In genomic region chr16:86305440-86305839, GRCh38 we compare ENCODE assay signal across 20 cellular contexts.
"Had no signal": no experiment of that assay in that cellular context is flagged by ENCODE, and none has a peak within 500 bp of the region (broad histone marks: within the 10 kb centered on the region; RNA-seq: fewer than 3 reads in every experiment).

No MANE protein-coding gene starts in this region.

- H3K9me3 ChIP-seq: body of pancreas, left ventricle myocardium inferior, spleen, thyroid gland had no signal

- H3K27ac ChIP-seq: body of pancreas, cardiac muscle cell, left ventricle myocardium inferior, spleen, thyroid gland had no signal

- DNase-seq: activated gamma-delta T cell treated with Interleukin-2 at 50 U/mL for 16 hours; activated T-cell treated with anti-CD3 and anti-CD28 coated beads, Interleukin-2, amount 50 U/mL, for 1 hour; anterior cingulate cortex; body of pancreas; effector CD4-positive, alpha-beta T cell; foreskin melanocyte; glutamatergic neuron; hippocampal formation; left ventricle myocardium inferior; mammary epithelial cell; naive B cell; nucleus accumbens; retina; spleen; stimulated activated CD4-positive, alpha-beta T cell treated with anti-CD3 and anti-CD28 coated beads, Interleukin-4, amount 100 ng/mL, for 1 hour; stimulated activated naive CD4-positive, alpha-beta T cell treated with Interleukin-2 at 50 U/mL for 16 hours; substantia nigra; T-cell; thyroid gland had no signal

- H3K4me3 ChIP-seq: body of pancreas, cardiac muscle cell, left ventricle myocardium inferior, spleen, thyroid gland had no signal

- H3K36me3 ChIP-seq: cardiac muscle cell, left ventricle myocardium inferior, spleen, thyroid gland had no signal

- ATAC-seq: body of pancreas, T-cell had no signal

- H3K4me1 ChIP-seq: body of pancreas, left ventricle myocardium inferior, thyroid gland had no signal

- H3K27me3 ChIP-seq: body of pancreas, cardiac muscle cell, thyroid gland had no signal
